1 cellular context compared by ENCODE assay signal in genomic region chr2:673615-674318, GRCh38.
TF ChIP-seq lines count a peak whose summit lies in the region.

No MANE protein-coding gene starts in this region.

TF ChIP-seq in GM23338, 12 proteins besides CTCF, POLR2A, EP300 and RAD21 (continued from another document):
- TF ChIP-seq REST (IDR thresholded peaks at IDR 0.05; ENCODE audit: unreplicated experiment) (no peak), JUNB (IDR thresholded peaks at IDR 0.05; ENCODE audit: unreplicated experiment) (no peak), EZH2phosphoT487 (IDR thresholded peaks at IDR 0.05; ENCODE audit: unreplicated experiment) (no peak), CREB1 (CRISPR knock-in tag; IDR thresholded peaks at IDR 0.05; ENCODE audit: low read depth) (no peak), ZNF331 (CRISPR knock-in tag; IDR thresholded peaks at IDR 0.05; ENCODE audit: low read depth) (no peak), NANOG (IDR thresholded peaks at IDR 0.05; ENCODE audit: borderline replicate concordance) (no peak)
